8 cellular contexts compared by ENCODE assay signal in the genomic region with DNA sequence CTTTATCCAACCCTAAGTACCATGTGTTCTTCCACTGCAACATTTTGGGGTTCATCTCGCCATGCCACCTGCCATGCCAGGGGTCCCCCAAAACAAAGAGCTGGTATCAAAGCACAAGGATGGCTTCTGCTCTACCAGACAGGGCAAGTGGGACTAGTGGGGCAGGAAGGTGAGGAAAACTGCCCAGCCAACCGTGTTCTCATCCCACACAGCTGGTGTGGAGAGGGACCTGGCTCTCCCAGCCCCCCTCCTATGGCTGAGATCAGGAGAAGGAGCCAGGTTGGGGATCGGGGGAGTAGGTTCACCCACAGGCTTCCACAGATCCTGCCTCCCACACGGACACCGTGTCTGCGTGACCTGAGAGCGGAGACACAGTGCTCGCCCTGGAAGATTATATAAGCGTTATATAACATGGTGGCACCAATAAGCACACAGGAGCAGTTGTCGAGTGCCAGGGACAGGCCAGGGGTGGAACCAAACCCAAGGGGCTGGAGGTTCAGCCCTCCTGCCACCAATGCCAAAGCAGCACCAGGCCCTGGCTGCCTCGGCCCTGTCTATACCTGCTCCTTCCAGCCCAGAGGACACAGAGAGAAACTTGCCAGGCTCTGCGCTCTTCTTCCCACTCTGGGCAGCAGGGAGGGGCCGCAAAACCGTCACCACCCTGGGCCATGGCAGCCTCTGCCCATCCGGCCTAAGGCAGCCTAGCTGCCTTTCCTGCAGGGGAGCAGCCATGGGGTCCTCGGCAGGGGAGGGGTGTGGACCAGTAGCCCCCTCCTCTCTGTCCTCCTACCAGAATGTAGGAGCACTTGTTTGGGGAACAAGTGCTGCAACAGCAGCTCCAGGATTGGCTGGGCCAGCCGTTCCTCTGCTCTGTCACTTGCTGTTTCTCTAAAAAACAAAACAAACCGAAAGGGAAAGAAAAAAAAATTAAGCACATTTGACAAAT. TPM values are rescaled to one million over a fixed set of nuclear protein-coding genes. Genes with fewer than 3 reads are reported as not detected.
DNase-seq lines count a peak whose midpoint lies in the region; ATAC-seq, FAIRE-seq and TF ChIP-seq lines count a peak whose summit lies in the region.

No MANE protein-coding gene starts in this region.

- H3K9me3 Mint-ChIP-seq in activated CD4-positive, alpha-beta T cell treated with anti-CD3 and anti-CD28 coated beads, Interleukin-2, amount 10 ng/mL, durations not matched to agents 24 days and 14 days, result no peaks in the 10 kb centered on the region
- H3K9me3 Mint-ChIP-seq in astrocyte (ENCODE audit: unreplicated experiment), result no peaks in the 10 kb centered on the region

- no peaks in the 10 kb centered on the region for H3K9me3 ChIP-seq in astrocyte (ENCODE audit: insufficient read depth, low read depth, low read length)
- H3K9me3 ChIP-seq in spleen, result no peaks in the 10 kb centered on the region

- H3K27me3 ChIP-seq in astrocyte (ENCODE audit: insufficient read depth, low read length) (no peaks in the 10 kb centered on the region), spleen (replicated peaks in 1 of 7) (no peaks in the 10 kb centered on the region)

- DNase-seq in activated CD4-positive, alpha-beta T cell treated with anti-CD3 and anti-CD28 coated beads, Interleukin-2, amount 10 ng/mL, durations not matched to agents 24 days and 14 days, result peak; percentile 84
- DNase-seq in activated CD4-positive, alpha-beta T cell treated with anti-CD3 and anti-CD28 coated beads, Interleukin-2, amount 50 U/mL, for 4 hours, result no peak
- no peak for DNase-seq in astrocyte (ENCODE audit: low read depth)
- peak; percentile 47 for DNase-seq in inferior parietal cortex (ENCODE audit: extremely low spot score)
- peak; percentile 90 for DNase-seq in spleen
- no peak for DNase-seq in GOT3 (lab: John Stamatoyannopoulos, UW)
- DNase-seq in cortex of kidney (lab: John Stamatoyannopoulos, UW), result no peak

- FAIRE-seq in astrocyte (lab: Jason Lieb, UNC), result no peak

- no peaks in the 10 kb centered on the region for H3K27me3 Mint-ChIP-seq in activated CD4-positive, alpha-beta T cell treated with anti-CD3 and anti-CD28 coated beads, Interleukin-2, amount 10 ng/mL, durations not matched to agents 24 days and 14 days
- peaks cover 27% of the 10 kb centered on the region for H3K27me3 Mint-ChIP-seq in astrocyte (ENCODE audit: low read depth, unreplicated experiment)

- H3K27ac ChIP-seq in astrocyte (ENCODE audit: low read depth, low read length), result no peak overlapping the region
- peak overlapping the region; percentile 87 to 99 (median 98) for H3K27ac ChIP-seq in spleen

- peak overlapping the region; percentile 78 for H3K9ac ChIP-seq in astrocyte (ENCODE audit: low read length)

- peak overlapping the region; percentile 91 for H3K27ac Mint-ChIP-seq in activated CD4-positive, alpha-beta T cell treated with anti-CD3 and anti-CD28 coated beads, Interleukin-2, amount 10 ng/mL, durations not matched to agents 24 days and 14 days
- no peak overlapping the region for H3K27ac Mint-ChIP-seq in astrocyte (ENCODE audit: unreplicated experiment)

- peak overlapping the region; percentile 64 for H3K4me3 ChIP-seq in astrocyte (ENCODE audit: insufficient read depth, low read depth, low read length)
- peak overlapping the region; percentile 76 to 97 (median 88) for H3K4me3 ChIP-seq in spleen

- intact Hi-C loops in activated CD4-positive, alpha-beta T cell treated with anti-CD3 and anti-CD28 coated beads, Interleukin-2, amount 10 ng/mL, durations not matched to agents 24 days and 14 days (cut with micrococcal nuclease), result no loop called here
- intact Hi-C loops in spleen (cut with DNase I; ENCODE audit: low total_unique reads), result loop anchor here (5.0 kb wide), 1 partner anchor 40 kb away; no protein-coding TSS in a partner anchor

- peak overlapping the region; percentile 93 for H3K4me3 Mint-ChIP-seq in activated CD4-positive, alpha-beta T cell treated with anti-CD3 and anti-CD28 coated beads, Interleukin-2, amount 10 ng/mL, durations not matched to agents 24 days and 14 days
- H3K4me3 Mint-ChIP-seq in astrocyte (ENCODE audit: unreplicated experiment), result peak overlapping the region; percentile 82

- WGBS in spleen, 5 donors, result 36 to 60% (median 45%) methylated on average over 12 to 18 of the region's 18 CpGs

- H4K20me1 ChIP-seq in astrocyte (ENCODE audit: insufficient read depth, low read length), result no peaks in the 10 kb centered on the region

- ATAC-seq in GM21423 (IDR thresholded peaks at IDR 0.05; ENCODE audit: unreplicated experiment), result no peak

- no peaks in the 10 kb centered on the region for H3K36me3 ChIP-seq in astrocyte (ENCODE audit: insufficient read depth, low read length)
- peaks cover 0 to 53% (median 6%) of the 10 kb centered on the region in 6 donors for H3K36me3 ChIP-seq in spleen

- H3K4me2 ChIP-seq in astrocyte (ENCODE audit: low read length), result peak overlapping the region; percentile 96

- H3K36me3 Mint-ChIP-seq in activated CD4-positive, alpha-beta T cell treated with anti-CD3 and anti-CD28 coated beads, Interleukin-2, amount 10 ng/mL, durations not matched to agents 24 days and 14 days (ENCODE audit: low read depth), result peaks cover 34% of the 10 kb centered on the region
- peaks cover 7% of the 10 kb centered on the region for H3K36me3 Mint-ChIP-seq in astrocyte (ENCODE audit: low read depth, unreplicated experiment)

- peaks cover 74% of the 10 kb centered on the region for H3K4me1 Mint-ChIP-seq in activated CD4-positive, alpha-beta T cell treated with anti-CD3 and anti-CD28 coated beads, Interleukin-2, amount 10 ng/mL, durations not matched to agents 24 days and 14 days
- H3K4me1 Mint-ChIP-seq in astrocyte (ENCODE audit: low read depth, unreplicated experiment), result peaks cover 1% of the 10 kb centered on the region

- peak in 1 of 3 donors; percentile 42 for TF ChIP-seq POLR2A in spleen (IDR thresholded peaks at IDR 0.05)

- peaks cover 4% of the 10 kb centered on the region for H3K79me2 ChIP-seq in astrocyte (ENCODE audit: insufficient read depth, low read length)

- no peak overlapping the region for H2AFZ ChIP-seq in astrocyte (ENCODE audit: low read depth, low read length)

- no peak for TF ChIP-seq CTCF in astrocyte (IDR thresholded peaks at IDR 0.05; ENCODE audit: insufficient read depth, low read depth, low read length)
- peak in 1 of 11 experiments; percentile 19 for TF ChIP-seq CTCF in spleen (IDR thresholded peaks at IDR 0.05 in 8 of 11, conservative IDR thresholded peaks at IDR 0.05 in 3 of 11)

- H3K4me1 ChIP-seq in astrocyte (ENCODE audit: insufficient read depth, low read length) (peaks cover 7% of the 10 kb centered on the region), spleen (peaks cover 42 to 93% (median 86%) of the 10 kb centered on the region in 6 donors)

RNA-seq across cellular contexts. Expression of a gene that starts 43.5 kb away (rescaled TPM):
- not detected in 2 replicates for total RNA-seq in activated CD4-positive, alpha-beta T cell treated with anti-CD3 and anti-CD28 coated beads, Interleukin-2, amount 10 ng/mL, durations not matched to agents 24 days and 14 days
- total RNA-seq in astrocyte (0.29 and 0.45 TPM in 2 replicates), spleen (10 to 100 TPM; 12.6 to 31.5 (median 22.0) TPM)
- polyA plus RNA-seq in spleen, result 10 to 100 TPM in 1 of 3 donors, 1 to 10 TPM in 2; 5.1 to 17.7 (median 6.7) TPM

Comparison
In these comparisons a context has a peak if more than half of its experiments do, and no peak if none do; other contexts are left out.
1. DNase-seq: peak in activated CD4-positive, alpha-beta T cell treated with anti-CD3 and anti-CD28 coated beads, Interleukin-2, amount 10 ng/mL, durations not matched to agents 24 days and 14 days (single experiment), inferior parietal cortex (single experiment) and spleen (single experiment); none in activated CD4-positive, alpha-beta T cell treated with anti-CD3 and anti-CD28 coated beads, Interleukin-2, amount 50 U/mL, for 4 hours (0 of 2), astrocyte (single experiment), GOT3 (single experiment) and cortex of kidney (single experiment).